In genomic region chr18:50611529-50611941, GRCh38 we compare ENCODE assay signal across 22 cellular contexts. TPM values are rescaled to one million over a fixed set of nuclear protein-coding genes. Genes with fewer than 3 reads are reported as not detected.
DNase-seq lines count a peak whose midpoint lies in the region; ATAC-seq and TF ChIP-seq lines count a peak whose summit lies in the region.
"Had no signal": no experiment of that assay in that cellular context is flagged by ENCODE, and none has a peak within 500 bp of the region (broad histone marks: within the 10 kb centered on the region; RNA-seq: fewer than 3 reads in every experiment).

No MANE protein-coding gene starts in this region.

- H4K8ac ChIP-seq in mesendoderm (ENCODE audit: low read depth, low read length): no peak overlapping the region

- H3K27ac ChIP-seq in breast epithelium (no peak overlapping the region), epithelial cell of prostate (no peak overlapping the region), mesendoderm (ENCODE audit: low read depth, low read length) (no peak overlapping the region), brain microvascular endothelial cell (no peak overlapping the region)
- H3K27ac ChIP-seq: BLaER1 had no signal

- no peaks in the 10 kb centered on the region for H3K27me3 ChIP-seq in breast epithelium
- no peaks in the 10 kb centered on the region for H3K27me3 ChIP-seq in mesendoderm (ENCODE audit: insufficient read depth, low read length, poor library complexity)
- H3K27me3 ChIP-seq in brain microvascular endothelial cell (replicated peaks): no peaks in the 10 kb centered on the region
- H3K27me3 ChIP-seq: BLaER1 had no signal

- TF ChIP-seq POLR2A in breast epithelium (IDR thresholded peaks at IDR 0.05): no peak

- H3K27me3 Mint-ChIP-seq in MCF 10A (ENCODE audit: insufficient read depth, unreplicated experiment): no peaks in the 10 kb centered on the region

- H3K4ac ChIP-seq in mesendoderm (ENCODE audit: low read depth, low read length): no peak overlapping the region

- no peaks in the 10 kb centered on the region for H3K36me3 Mint-ChIP-seq in MCF 10A (ENCODE audit: insufficient read depth, unreplicated experiment)
- H3K36me3 Mint-ChIP-seq: CD8-positive, alpha-beta T cell had no signal

- H3K9me3 Mint-ChIP-seq in MCF 10A (ENCODE audit: unreplicated experiment): no peaks in the 10 kb centered on the region

- H2BK15ac ChIP-seq in mesendoderm (replicated peaks; ENCODE audit: low read depth): no peak overlapping the region

- intact Hi-C loops in MCF 10A (cut with micrococcal nuclease): no loop called here
- intact Hi-C loops in breast epithelium (cut with DNase I; ENCODE audit: low total_unique reads): no loop called here

- no peak for ATAC-seq in HG02973 (IDR thresholded peaks at IDR 0.05; ENCODE audit: unreplicated experiment)
- ATAC-seq: CD8-positive, alpha-beta T cell; GM12878; GM23338; HCT116 had no signal

- H2BK5ac ChIP-seq in mesendoderm (ENCODE audit: low read length): no peak overlapping the region

- DNase-seq in MCF 10A (ENCODE audit: unreplicated experiment) (no peak), breast epithelium (ENCODE audit: low spot score in 2 of 2) (no peak), NCI-H460 (ENCODE audit: extremely low read depth, low read depth) (peak; percentile 60), epithelial cell of prostate (ENCODE audit: low read depth, low spot score) (peak; percentile 36), mesendoderm (peak; percentile 79), brain microvascular endothelial cell (no peak), superior temporal gyrus (ENCODE audit: extremely low spot score) (no peak)
- DNase-seq: CD8-positive, alpha-beta T cell; DND-41; GDM1; KG1; NCI-H1436; NCI-H2029; NCI-H2171; NCI-H446 treated with DMSO at 0.1 percent for 48 hours; NCI-H748 treated with DMSO at 0.1 percent for 48 hours; RPMI8226 had no signal

- CTCF ChIA-PET in MCF 10A (lab: Yijun Ruan, JAX): interaction anchor here (0.6 to 1.6 kb wide), 3 partner anchors 12 to 178 kb away, joined by 4 to 8 read pairs (median 4); no protein-coding TSS in a partner anchor

- in situ Hi-C loops in brain microvascular endothelial cell (cut with HindIII; ENCODE audit: low pct_ligation_motif_present, low sequenced_read_pairs): no loop called here

- peak overlapping the region; percentile 4 for H3K27ac Mint-ChIP-seq in MCF 10A (ENCODE audit: low read depth, unreplicated experiment)
- H3K27ac Mint-ChIP-seq: CD8-positive, alpha-beta T cell; GM23338 had no signal

- no peak for TF ChIP-seq CTCF in MCF 10A (IDR thresholded peaks at IDR 0.05; ENCODE audit: unreplicated experiment)
- TF ChIP-seq CTCF in breast epithelium (IDR thresholded peaks at IDR 0.05): no peak
- no peak for TF ChIP-seq CTCF in brain microvascular endothelial cell (IDR thresholded peaks at IDR 0.05; ENCODE audit: low read depth, low read length, missing control alignments)

- no peak overlapping the region for H3K56ac ChIP-seq in mesendoderm (ENCODE audit: low read length)

- H3K23ac ChIP-seq in mesendoderm (ENCODE audit: low read length): no peak overlapping the region

- H2BK120ac ChIP-seq in mesendoderm (ENCODE audit: low read depth, low read length): no peak overlapping the region

- H3K4me1 ChIP-seq in breast epithelium (no peaks in the 10 kb centered on the region), mesendoderm (ENCODE audit: control insufficient read depth, low read depth, low read length) (no peaks in the 10 kb centered on the region)
- H3K4me1 ChIP-seq: BLaER1 had no signal

- H3K9me3 ChIP-seq in breast epithelium: peaks cover 0 to 7% of the 10 kb centered on the region in 2 donors

- no peak overlapping the region for H3K4me2 ChIP-seq in mesendoderm (ENCODE audit: low read length)
- H3K4me2 ChIP-seq: BLaER1, GM23338 had no signal

- H3K4me3 ChIP-seq in breast epithelium: no peak overlapping the region
- H3K4me3 ChIP-seq in mesendoderm (ENCODE audit: low read length): no peak overlapping the region
- no peak overlapping the region for H3K4me3 ChIP-seq in brain microvascular endothelial cell (ENCODE audit: low read depth, low read length)
- H3K4me3 ChIP-seq: BLaER1, GM12878, GM23338 had no signal

- H3K4me3 Mint-ChIP-seq in MCF 10A (ENCODE audit: unreplicated experiment): no peak overlapping the region
- H3K4me3 Mint-ChIP-seq: CD8-positive, alpha-beta T cell; GM23338 had no signal

- H3K79me1 ChIP-seq in mesendoderm (ENCODE audit: low read length): no peaks in the 10 kb centered on the region

- H3K9ac ChIP-seq in mesendoderm (ENCODE audit: low read length): no peak overlapping the region
- H3K9ac ChIP-seq: BLaER1 had no signal

- H3K79me2 ChIP-seq in mesendoderm (ENCODE audit: control insufficient read depth, insufficient read depth, low read length): no peaks in the 10 kb centered on the region

- BruUV-seq in MCF 10A (replicated peaks; lab: Mats Ljungman, UMichigan): no TSS peak

- no CpG with 5 or more reads among the region's 5 CpGs for WGBS in mesendoderm (ENCODE audit: extremely low coverage, insufficient coverage, low lambda C conversion rate)

- H4K5ac ChIP-seq in mesendoderm (ENCODE audit: low read length): no peak overlapping the region

- no peak overlapping the region for H2AK5ac ChIP-seq in mesendoderm (ENCODE audit: low read length)

- H3K36me3 ChIP-seq in breast epithelium (no peaks in the 10 kb centered on the region), mesendoderm (ENCODE audit: control insufficient read depth, insufficient read depth, low read length) (no peaks in the 10 kb centered on the region), brain microvascular endothelial cell (replicated peaks) (no peaks in the 10 kb centered on the region)
- H3K36me3 ChIP-seq: BLaER1 had no signal

- POLR2A ChIA-PET in MCF 10A (lab: Yijun Ruan, JAX): interaction anchor here (0.9 to 1.4 kb wide), 2 partner anchors 14 to 29 kb away, joined by 3 to 5 read pairs; no protein-coding TSS in a partner anchor

- H3K4me1 Mint-ChIP-seq in MCF 10A (ENCODE audit: insufficient read depth, unreplicated experiment): peaks cover 20% of the 10 kb centered on the region
- H3K4me1 Mint-ChIP-seq: GM23338 had no signal

- H3K18ac ChIP-seq in mesendoderm (ENCODE audit: low read length): no peak overlapping the region

RNA-seq across cellular contexts. Expression of gene MAPK4, which starts 51.6 kb away (rescaled TPM):
- total RNA-seq in MCF 10A (2022): 0.21 TPM in 1 of 2 replicates, not detected in the other
- total RNA-seq in breast epithelium: 1 to 10 TPM in 2 of 3 donors, under 1 TPM in 1; 0.64 to 1.9 (median 1.3) TPM
- 1.8 and 2.5 TPM in 2 replicates for total RNA-seq in NCI-H460 (2014; rRNA removed; shearing (Covaris generic))
- 0.08 and 0.15 TPM in 2 replicates for polyA plus RNA-seq in NCI-H460 (2014; cell fraction: nucleus; rRNA removed)
- 1.2 TPM for polyA plus RNA-seq in mesendoderm (2013, experiment 1 of 2)
- 1.2 TPM for polyA plus RNA-seq in mesendoderm (2013, experiment 2 of 2)
- total RNA-seq: CD8-positive, alpha-beta T cell had no signal

Comparison
In these comparisons a context has a peak if more than half of its experiments do, and no peak if none do; other contexts are left out.
1. DNase-seq: peak in NCI-H460 (single experiment), epithelial cell of prostate (single experiment) and mesendoderm (single experiment); none in MCF 10A (single experiment), breast epithelium (0 of 2), brain microvascular endothelial cell (single experiment) and superior temporal gyrus (single experiment).